8 cellular contexts compared by ENCODE assay signal in the genomic region with DNA sequence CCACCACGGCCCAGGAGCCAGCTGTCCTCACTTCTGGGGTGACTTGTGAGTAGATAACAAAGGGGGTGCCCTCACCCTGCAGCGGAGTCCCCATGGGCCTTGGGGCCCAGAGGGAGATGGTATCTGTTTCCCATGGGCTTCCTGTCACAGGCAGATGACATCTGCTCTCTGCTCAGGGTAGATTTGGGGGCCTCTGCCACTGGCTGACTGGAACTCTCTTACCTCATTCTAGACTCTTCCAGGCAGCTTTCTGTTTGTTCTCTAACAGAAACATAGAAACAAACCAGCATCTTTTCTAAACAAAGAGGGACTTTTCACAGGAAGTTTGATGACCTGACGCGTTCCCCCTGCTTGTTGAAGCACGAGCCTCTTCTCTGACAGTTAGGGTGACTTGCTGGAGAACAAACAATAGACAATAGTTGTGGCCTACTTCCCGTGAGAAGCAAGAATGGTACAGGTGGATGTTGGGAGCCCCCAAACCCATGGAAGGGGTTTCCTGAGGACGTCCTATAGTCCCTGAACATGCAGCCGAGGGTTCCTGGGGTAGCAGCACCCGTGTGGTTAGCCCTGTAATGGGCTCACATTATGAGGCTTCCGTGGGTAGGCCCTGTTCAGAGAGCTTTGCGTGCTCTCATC.
DNase-seq lines count a peak whose midpoint lies in the region; ATAC-seq and TF ChIP-seq lines count a peak whose summit lies in the region.

No MANE protein-coding gene starts in this region.

- ATAC-seq in GM21447 (IDR thresholded peaks at IDR 0.05; ENCODE audit: unreplicated experiment), result peak; percentile 84
- no peak for ATAC-seq in psoas muscle

- WGBS in psoas muscle, 3 donors, result 67 to 77% (median 67%) methylated on average over 11 of the region's 11 CpGs

- TF ChIP-seq POLR2A in NB4 (IDR thresholded peaks at IDR 0.05; ENCODE audit: extremely low read depth, insufficient read length), result no peak

- no peaks in the 10 kb centered on the region for H3K9me3 ChIP-seq in psoas muscle
- H3K9me3 ChIP-seq in SJCRH30 (replicated peaks), result no peaks in the 10 kb centered on the region

- H3K4me3 ChIP-seq in NB4 (ENCODE audit: low read depth, low read length) (no peak overlapping the region), psoas muscle (no peak overlapping the region), SJCRH30 (no peak overlapping the region)

- H3K9me3 Mint-ChIP-seq in activated naive CD8-positive, alpha-beta T cell (ENCODE audit: low read depth), result no peaks in the 10 kb centered on the region

- TF ChIP-seq CTCF in NB4 (IDR thresholded peaks at IDR 0.05; ENCODE audit: low read depth, low read length) (no peak), psoas muscle (IDR thresholded peaks at IDR 0.05) (no peak)

- H3K36me3 ChIP-seq in psoas muscle (ENCODE audit: insufficient read depth in 1 of 2, low read depth in 1 of 2), result no peaks in the 10 kb centered on the region
- no peaks in the 10 kb centered on the region for H3K36me3 ChIP-seq in SJCRH30

- peak overlapping the region; percentile 92 for H3K27ac Mint-ChIP-seq in activated naive CD8-positive, alpha-beta T cell

- H3K4me1 ChIP-seq in psoas muscle (peaks cover 9% of the 10 kb centered on the region), SJCRH30 (peaks cover 3% of the 10 kb centered on the region; the same call in 1 of the 2 replicates)

- H3K27me3 Mint-ChIP-seq in activated naive CD8-positive, alpha-beta T cell, result no peaks in the 10 kb centered on the region

- H3K36me3 Mint-ChIP-seq in activated naive CD8-positive, alpha-beta T cell, result peaks cover 5% of the 10 kb centered on the region

- intact Hi-C loops in psoas muscle (cut with DNase I), result no loop called here

- DNase-seq in CD1c-positive myeloid dendritic cell (ENCODE audit: extremely low spot score) (peak; percentile 26), NB4 (ENCODE audit: low read depth) (peak; percentile 34), psoas muscle (no peak), OCI-M1 (lab: John Stamatoyannopoulos, UW) (no peak), COLO668 (lab: John Stamatoyannopoulos, UW; ENCODE audit: unreplicated experiment) (no peak), SJCRH30 (no peak)

- H3K27me3 ChIP-seq in psoas muscle (ENCODE audit: insufficient read depth in 3 of 3, low read length in 2 of 3) (no peaks in the 10 kb centered on the region), SJCRH30 (no peaks in the 10 kb centered on the region)

- peaks cover 45% of the 10 kb centered on the region for H3K4me1 Mint-ChIP-seq in activated naive CD8-positive, alpha-beta T cell (ENCODE audit: low read depth)

- peak overlapping the region; percentile 55 for H3K27ac ChIP-seq in psoas muscle
- H3K27ac ChIP-seq in SJCRH30, result no peak overlapping the region

- peak overlapping the region; percentile 28 for H3K4me3 Mint-ChIP-seq in activated naive CD8-positive, alpha-beta T cell

Comparison
In these comparisons a context has a peak if more than half of its experiments do, and no peak if none do; other contexts are left out.
1. DNase-seq: peak in CD1c-positive myeloid dendritic cell (single experiment) and NB4 (single experiment); none in psoas muscle (0 of 2), OCI-M1 (single experiment), COLO668 (single experiment) and SJCRH30 (0 of 2).